Comparison of ENCODE assay signal across 20 cellular contexts in genomic region chr1:172340520-172340919, GRCh38.
A peak's percentile ranks its signal among the peaks of the same experiment; 100 is the strongest.
DNase-seq lines count a peak whose midpoint lies in the region; ATAC-seq, FAIRE-seq and TF ChIP-seq lines count a peak whose summit lies in the region.
"Had no signal": no experiment of that assay in that cellular context is flagged by ENCODE, and none has a peak within 500 bp of the region (broad histone marks: within the 10 kb centered on the region; RNA-seq: fewer than 3 reads in every experiment).

No MANE protein-coding gene starts in this region.

- 53% methylated on average over 1 of the region's 1 CpG for WGBS in GM12878 (ENCODE audit: insufficient coverage, insufficient replicate concordance, low lambda C conversion rate, missing lambda C conversion rate)

- H3K27me3 Mint-ChIP-seq in stimulated activated naive CD8-positive, alpha-beta T cell treated with anti-CD3 and anti-CD28 coated beads, Interleukin-15, Interleukin-2, amounts not matched to agents 100 ng/mL and 50 ng/mL, for 24 hours = no peaks in the 10 kb centered on the region
- no peaks in the 10 kb centered on the region for H3K27me3 Mint-ChIP-seq in stimulated activated naive CD8-positive, alpha-beta T cell treated with anti-CD3 and anti-CD28 coated beads, Interleukin-15, amount 100 ng/mL, for 72 hours
- H3K27me3 Mint-ChIP-seq in chondrocyte (ENCODE audit: low read depth) = no peaks in the 10 kb centered on the region
- H3K27me3 Mint-ChIP-seq: CD4-positive, CD25-positive, alpha-beta regulatory T cell had no signal

- TF ChIP-seq POLR2A in GM12878 (IDR thresholded peaks at IDR 0.05; ENCODE audit: low read depth, low read length) = no peak

- peak overlapping the region; percentile 98 for H3K27ac ChIP-seq in GM12878 (ENCODE audit: control insufficient read depth, insufficient read depth)
- H3K27ac ChIP-seq: SJCRH30 had no signal

- FAIRE-seq in GM12878 (lab: Jason Lieb, UNC) = no peak
- FAIRE-seq: K562 had no signal

- TF ChIP-seq RAD21 in GM12878 (IDR thresholded peaks at IDR 0.05; ENCODE audit: insufficient read depth, low read depth, low read length) = no peak

- POLR2A ChIA-PET in GM12878 (lab: Charles Lee) = interaction anchor here (0.8 to 5.1 kb wide), 8 partner anchors 9 to 155 kb away, joined by 3 to 46 read pairs (median 5); no protein-coding TSS in a partner anchor

- CTCF ChIA-PET in GM12878 (lab: Yijun Ruan, JAX) = interaction anchor here (0.6 to 10.8 kb wide), 8 partner anchors 15 to 338 kb away, joined by 3 to 153 read pairs (median 18); no protein-coding TSS in a partner anchor

- intact Hi-C loops in GM12878 (cut with micrococcal nuclease; ENCODE audit: unreplicated experiment) = loop anchor here (5.0 kb wide), 1 partner anchor 338 kb away; no protein-coding TSS in a partner anchor

- BruUV-seq in GM12878 (replicated peaks; lab: Mats Ljungman, UMichigan) = no TSS peak

- H3K9me3 ChIP-seq in GM12878 (replicated peaks; ENCODE audit: control insufficient read depth, insufficient read depth, low read length) = no peaks in the 10 kb centered on the region
- H3K9me3 ChIP-seq: SJCRH30 had no signal

- no peaks in the 10 kb centered on the region for H3K36me3 Mint-ChIP-seq in stimulated activated naive CD8-positive, alpha-beta T cell treated with anti-CD3 and anti-CD28 coated beads, Interleukin-15, Interleukin-2, amounts not matched to agents 100 ng/mL and 50 ng/mL, for 24 hours (ENCODE audit: low read depth)
- H3K36me3 Mint-ChIP-seq in chondrocyte (ENCODE audit: low read depth) = no peaks in the 10 kb centered on the region

- H3K27ac Mint-ChIP-seq in stimulated activated naive CD8-positive, alpha-beta T cell treated with anti-CD3 and anti-CD28 coated beads, Interleukin-15, Interleukin-2, amounts not matched to agents 100 ng/mL and 50 ng/mL, for 24 hours = peak overlapping the region; percentile 45
- no peak overlapping the region for H3K27ac Mint-ChIP-seq in stimulated activated naive CD8-positive, alpha-beta T cell treated with anti-CD3 and anti-CD28 coated beads, Interleukin-15, amount 100 ng/mL, for 72 hours
- H3K27ac Mint-ChIP-seq in chondrocyte (ENCODE audit: unreplicated experiment) = no peak overlapping the region
- H3K27ac Mint-ChIP-seq: GM23338 had no signal

- H3K4me1 ChIP-seq in GM12878 (ENCODE audit: control insufficient read depth, insufficient read depth, low read length) = peaks cover 62% of the 10 kb centered on the region

- no peak for ATAC-seq in stimulated activated naive CD8-positive, alpha-beta T cell treated with anti-CD3 and anti-CD28 coated beads, Interleukin-15, amount 100 ng/mL, for 72 hours
- peak; percentile 38 for ATAC-seq in GM12878
- ATAC-seq in GM21723 (IDR thresholded peaks at IDR 0.05; ENCODE audit: unreplicated experiment) = no peak
- ATAC-seq: GM23338, K562 had no signal

- peaks cover 6% of the 10 kb centered on the region for H3K9me3 Mint-ChIP-seq in stimulated activated naive CD8-positive, alpha-beta T cell treated with anti-CD3 and anti-CD28 coated beads, Interleukin-15, Interleukin-2, amounts not matched to agents 100 ng/mL and 50 ng/mL, for 24 hours
- H3K9me3 Mint-ChIP-seq in stimulated activated naive CD8-positive, alpha-beta T cell treated with anti-CD3 and anti-CD28 coated beads, Interleukin-15, amount 100 ng/mL, for 72 hours = peaks cover 0 to 6% of the 10 kb centered on the region in 2 donors
- peaks cover 1% of the 10 kb centered on the region for H3K9me3 Mint-ChIP-seq in chondrocyte (ENCODE audit: low read depth)
- H3K9me3 Mint-ChIP-seq: GM23338 had no signal

- RAD21 ChIA-PET in GM12878 (lab: Charles Lee; ENCODE audit: unreplicated experiment) = interaction anchor here (1.1 to 13.2 kb wide), 8 partner anchors 9 to 162 kb away, joined by 3 to 407 read pairs (median 16); no protein-coding TSS in a partner anchor

- no peak overlapping the region; the same call in 1 of the 2 replicates for H3K4me3 ChIP-seq in GM12878
- H3K4me3 ChIP-seq: GM23338, K562, SJCRH30 had no signal

- DNase-seq in stimulated activated naive CD8-positive, alpha-beta T cell treated with anti-CD3 and anti-CD28 coated beads, Interleukin-15, amount 100 ng/mL, for 72 hours = no peak
- DNase-seq in MV-4-11 (lab: John Stamatoyannopoulos, UW) (peak; percentile 61), GM12878 (ENCODE audit: low read depth, low spot score) (no peak), NCI-H2029 (lab: John Stamatoyannopoulos, UW) (no peak), SK-N-DZ (ENCODE audit: low spot score) (no peak), chondrocyte (ENCODE audit: low spot score) (no peak)
- DNase-seq: 8988T; CD4-positive, CD25-positive, alpha-beta regulatory T cell; COR-L47; DMS 273 treated with DMSO at 0.1 percent for 48 hours; DND-41; NCI-H1105 treated with DMSO at 0.1 percent for 48 hours; NCI-H1694; NCI-H510A; NCI-H774; SJCRH30 had no signal

- in situ Hi-C loops in GM12878 (cut with MboI) = loop anchor here (5.0 kb wide), 1 partner anchor 52 kb away; no protein-coding TSS in a partner anchor

- no peaks in the 10 kb centered on the region for H4K20me1 ChIP-seq in GM12878 (ENCODE audit: control insufficient read depth, insufficient read depth)

- no peaks in the 10 kb centered on the region; a peak in 1 of 4 replicates for H3K36me3 ChIP-seq in GM12878 (ENCODE audit: control insufficient read depth in 2 of 2, insufficient read depth in 2 of 2, low read length in 1 of 2)
- H3K36me3 ChIP-seq: SJCRH30 had no signal

- peaks cover 68% of the 10 kb centered on the region for H3K4me1 Mint-ChIP-seq in stimulated activated naive CD8-positive, alpha-beta T cell treated with anti-CD3 and anti-CD28 coated beads, Interleukin-15, Interleukin-2, amounts not matched to agents 100 ng/mL and 50 ng/mL, for 24 hours (ENCODE audit: low read depth)
- H3K4me1 Mint-ChIP-seq in stimulated activated naive CD8-positive, alpha-beta T cell treated with anti-CD3 and anti-CD28 coated beads, Interleukin-15, amount 100 ng/mL, for 72 hours = peaks cover 57% of the 10 kb centered on the region
- H3K4me1 Mint-ChIP-seq in chondrocyte (ENCODE audit: low read depth) = peaks cover 66% of the 10 kb centered on the region

- no peaks in the 10 kb centered on the region for H3K27me3 ChIP-seq in GM12878 (replicated peaks in 1 of 2; ENCODE audit: control insufficient read depth in 2 of 2, insufficient read depth in 2 of 2, low read length in 1 of 2)
- H3K27me3 ChIP-seq: SJCRH30 had no signal

- TF ChIP-seq EP300 in GM12878 (IDR thresholded peaks at IDR 0.05; ENCODE audit: borderline replicate concordance in 1 of 2, control insufficient read depth in 1 of 2, low read depth in 2 of 2, low read length in 2 of 2) = no peak; a peak in 1 of 4 replicates

- TF ChIP-seq CTCF in GM12878 (IDR thresholded peaks at IDR 0.05 in 2 of 3, conservative IDR thresholded peaks at IDR 0.05 in 1 of 3; ENCODE audit: control insufficient read depth in 2 of 3, extremely low read depth in 1 of 3, insufficient read depth in 1 of 3, low read depth in 3 of 3, low read length in 3 of 3) = no peak
- no peak for TF ChIP-seq CTCF in chondrocyte (IDR thresholded peaks at IDR 0.05)

- peaks cover 11% of the 10 kb centered on the region for H3K79me2 ChIP-seq in GM12878 (ENCODE audit: control insufficient read depth, insufficient read depth, low read length)

- peak overlapping the region; percentile 35; the same call in 1 of the 2 replicates for H3K9ac ChIP-seq in GM12878 (ENCODE audit: control insufficient read depth, insufficient read depth, low read length)

- H3K4me3 Mint-ChIP-seq in stimulated activated naive CD8-positive, alpha-beta T cell treated with anti-CD3 and anti-CD28 coated beads, Interleukin-15, Interleukin-2, amounts not matched to agents 100 ng/mL and 50 ng/mL, for 24 hours = no peak overlapping the region
- peak overlapping the region in 1 of 2 donors; percentile 20 for H3K4me3 Mint-ChIP-seq in stimulated activated naive CD8-positive, alpha-beta T cell treated with anti-CD3 and anti-CD28 coated beads, Interleukin-15, amount 100 ng/mL, for 72 hours
- no peak overlapping the region for H3K4me3 Mint-ChIP-seq in chondrocyte (ENCODE audit: unreplicated experiment)
- H3K4me3 Mint-ChIP-seq: CD4-positive, CD25-positive, alpha-beta regulatory T cell; GM23338 had no signal

- H2AFZ ChIP-seq in GM12878 (ENCODE audit: control insufficient read depth, low read depth, low read length) = peak overlapping the region; percentile 30; the same call in 1 of the 2 replicates
- H2AFZ ChIP-seq: GM23338 had no signal

- peak overlapping the region; percentile 66 for H3K4me2 ChIP-seq in GM12878 (ENCODE audit: control insufficient read depth, insufficient read depth)
- H3K4me2 ChIP-seq: GM23338 had no signal

- SMC1A ChIA-PET in GM12878 (lab: Charles Lee; ENCODE audit: uncharacterized antibody, unreplicated experiment) = interaction anchor here (0.6 to 15.2 kb wide), 12 partner anchors 11 to 936 kb away, joined by 3 to 489 read pairs (median 6); no protein-coding TSS in a partner anchor

TF ChIP-seq in GM12878, 131 proteins besides CTCF, POLR2A, EP300 and RAD21 (continues in another document):
- TF ChIP-seq SMAD5 (IDR thresholded peaks at IDR 0.05; ENCODE audit: low read depth) (no peak), ZNF24 (IDR thresholded peaks at IDR 0.05) (peak; percentile 83), ZNF592 (IDR thresholded peaks at IDR 0.05) (no peak)
